8 cellular contexts compared by ENCODE assay signal in the genomic region with DNA sequence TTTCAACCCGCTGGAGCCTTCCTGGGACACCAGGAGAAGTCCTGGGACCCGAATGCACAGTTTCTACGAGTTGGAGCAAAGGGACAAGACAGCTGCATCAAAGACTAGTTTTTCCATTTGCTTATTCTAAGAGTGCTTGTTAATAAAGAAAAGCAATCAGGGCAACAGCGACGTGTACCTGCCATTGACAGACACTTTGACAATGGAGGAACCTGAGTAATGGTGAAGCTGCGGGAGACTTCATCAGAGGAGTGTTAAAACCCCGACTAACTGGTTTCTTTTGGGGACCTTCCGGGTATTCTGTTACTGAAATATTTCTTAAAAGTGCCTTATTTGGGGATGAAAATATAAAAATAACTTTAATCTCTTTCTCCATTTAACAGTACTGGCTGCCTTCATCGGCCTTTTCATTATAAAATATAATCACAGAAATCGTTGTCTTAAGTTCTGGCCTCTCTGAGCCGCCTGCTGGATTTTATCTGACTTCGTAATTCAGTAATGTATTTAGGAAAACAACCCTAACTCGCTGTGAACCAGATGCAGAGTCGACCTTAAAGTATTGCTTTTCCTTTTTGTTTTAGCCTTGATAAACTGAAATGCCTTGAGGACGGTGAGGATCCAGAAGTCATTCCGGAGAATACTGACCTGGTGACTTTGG. TPM values are rescaled to one million over a fixed set of nuclear protein-coding genes. Genes with fewer than 3 reads are reported as not detected.
DNase-seq lines count a peak whose midpoint lies in the region; ATAC-seq and FAIRE-seq lines count a peak whose summit lies in the region.

No MANE protein-coding gene starts in this region.

- no peaks in the 10 kb centered on the region for H3K36me3 ChIP-seq in endocrine pancreas (ENCODE audit: control insufficient read depth, insufficient read depth, low read length)

- no peaks in the 10 kb centered on the region for H3K9me3 ChIP-seq in endocrine pancreas (ENCODE audit: control insufficient read depth, low read length)

- no peak for FAIRE-seq in RCC 7860 (lab: Jason Lieb, UNC)

- ATAC-seq in stimulated activated naive CD8-positive, alpha-beta T cell treated with anti-CD3 and anti-CD28 coated beads, Interleukin-15, Interleukin-2, amounts not matched to agents 100 U/mL and 50 U/mL, for 24 hours = no peak
- ATAC-seq in naive B cell (ENCODE audit: low read depth in 2 of 2) = no peak

- peaks cover 9% of the 10 kb centered on the region for H3K4me1 ChIP-seq in endocrine pancreas (ENCODE audit: control insufficient read depth, insufficient read depth, low read length)

- no peak for DNase-seq in stimulated activated naive CD8-positive, alpha-beta T cell treated with anti-CD3 and anti-CD28 coated beads, Interleukin-15, Interleukin-2, amounts not matched to agents 100 U/mL and 50 U/mL, for 24 hours
- DNase-seq in RKO (ENCODE audit: low spot score) = peak; percentile 58
- no peak for DNase-seq in naive B cell
- no peak for DNase-seq in mucosa of gallbladder (ENCODE audit: low spot score)
- no peak for DNase-seq in NCI-H1694 treated with DMSO at 0.1 percent for 48 hours (lab: John Stamatoyannopoulos, UW)
- DNase-seq in RCC 7860 (ENCODE audit: low spot score) = no peak

- peak overlapping the region; percentile 92 for H3K4me3 ChIP-seq in endocrine pancreas (ENCODE audit: control insufficient read depth, insufficient read depth, low read length)

- H3K27me3 Mint-ChIP-seq in stimulated activated naive CD8-positive, alpha-beta T cell treated with anti-CD3 and anti-CD28 coated beads, Interleukin-15, Interleukin-2, amounts not matched to agents 100 ng/mL and 50 ng/mL, for 24 hours = no peaks in the 10 kb centered on the region
- no peaks in the 10 kb centered on the region for H3K27me3 Mint-ChIP-seq in naive B cell

- peak overlapping the region; percentile 15 for H3K9ac ChIP-seq in endocrine pancreas (ENCODE audit: control insufficient read depth, insufficient read depth, low read length)

- H3K27ac Mint-ChIP-seq in stimulated activated naive CD8-positive, alpha-beta T cell treated with anti-CD3 and anti-CD28 coated beads, Interleukin-15, Interleukin-2, amounts not matched to agents 100 ng/mL and 50 ng/mL, for 24 hours = peak overlapping the region; percentile 88
- H3K27ac Mint-ChIP-seq in naive B cell = peak overlapping the region in 5 of 6 donors; percentile 33 to 95 (median 89)

- H3K36me3 Mint-ChIP-seq in stimulated activated naive CD8-positive, alpha-beta T cell treated with anti-CD3 and anti-CD28 coated beads, Interleukin-15, Interleukin-2, amounts not matched to agents 100 ng/mL and 50 ng/mL, for 24 hours (ENCODE audit: low read depth) = peaks cover 33% of the 10 kb centered on the region
- peaks cover 1 to 3% of the 10 kb centered on the region in 2 donors for H3K36me3 Mint-ChIP-seq in naive B cell

- H3K4me3 Mint-ChIP-seq in stimulated activated naive CD8-positive, alpha-beta T cell treated with anti-CD3 and anti-CD28 coated beads, Interleukin-15, Interleukin-2, amounts not matched to agents 100 ng/mL and 50 ng/mL, for 24 hours = peak overlapping the region; percentile 95
- peak overlapping the region; percentile 87 to 96 (median 94) for H3K4me3 Mint-ChIP-seq in naive B cell

- no peaks in the 10 kb centered on the region for H3K27me3 ChIP-seq in endocrine pancreas (ENCODE audit: control insufficient read depth, insufficient read depth, low read length)

- no peaks in the 10 kb centered on the region for H3K9me3 Mint-ChIP-seq in stimulated activated naive CD8-positive, alpha-beta T cell treated with anti-CD3 and anti-CD28 coated beads, Interleukin-15, Interleukin-2, amounts not matched to agents 100 ng/mL and 50 ng/mL, for 24 hours
- H3K9me3 Mint-ChIP-seq in naive B cell = peaks cover 0 to 2% (median 0%) of the 10 kb centered on the region in 7 donors

- H3K4me1 Mint-ChIP-seq in stimulated activated naive CD8-positive, alpha-beta T cell treated with anti-CD3 and anti-CD28 coated beads, Interleukin-15, Interleukin-2, amounts not matched to agents 100 ng/mL and 50 ng/mL, for 24 hours (ENCODE audit: low read depth) = peaks cover 41% of the 10 kb centered on the region
- H3K4me1 Mint-ChIP-seq in naive B cell = peaks cover 27 to 48% (median 38%) of the 10 kb centered on the region in 3 donors

RNA-seq across cellular contexts. Expression of a gene that starts 0.8 kb away (rescaled TPM):
- polyA plus RNA-seq in naive B cell (ENCODE audit: low read depth in 6 of 6) = 10 to 100 TPM; 16.0 to 25.3 (median 22.0) TPM
- 36.5 TPM for total RNA-seq in mucosa of gallbladder
